ENCODE assay signal across 8 cellular contexts in genomic region chr22:44023404-44024287, GRCh38. TPM values are rescaled to one million over a fixed set of nuclear protein-coding genes. Genes with fewer than 3 reads are reported as not detected.
DNase-seq lines count a peak whose midpoint lies in the region; ATAC-seq, FAIRE-seq and TF ChIP-seq lines count a peak whose summit lies in the region.

No MANE protein-coding gene starts in this region.

- peak overlapping the region; percentile 100 for H3K4me2 ChIP-seq in mammary epithelial cell (ENCODE audit: insufficient read depth, low read depth, low read length)

- no peaks in the 10 kb centered on the region for H3K79me2 ChIP-seq in mammary epithelial cell (ENCODE audit: insufficient read depth, low read length)

- CTCF ChIA-PET in AG04450 (lab: Charles Lee) (no interaction called here), mammary epithelial cell (lab: Charles Lee; ENCODE audit: low non-redundant PET) (interaction anchor here (0.7 kb wide), 1 partner anchor 836 kb away, joined by 6 read pairs; no protein-coding TSS in a partner anchor)

- H3K9me3 ChIP-seq in AG04450 (ENCODE audit: control insufficient read depth, insufficient read depth, low read length) (no peaks in the 10 kb centered on the region; the same call in 1 of the 2 replicates), mammary epithelial cell (replicated peaks; ENCODE audit: insufficient read depth, low read length) (no peaks in the 10 kb centered on the region), kidney (ENCODE audit: control insufficient read depth in 1 of 2, low read length in 2 of 2) (no peaks in the 10 kb centered on the region)

- H3K27me3 ChIP-seq in AG04450 (ENCODE audit: control insufficient read depth, insufficient read depth, low read length), result no peaks in the 10 kb centered on the region
- H3K27me3 ChIP-seq in mammary epithelial cell (ENCODE audit: insufficient read depth, low read length), result no peaks in the 10 kb centered on the region

- in situ Hi-C loops in mammary epithelial cell (cut with MboI; ENCODE audit: low sequenced_read_pairs in 2 of 2), result no loop called here

- H3K4me3 ChIP-seq in AG04450 (ENCODE audit: low read depth, low read length) (peak overlapping the region; percentile 70), mammary epithelial cell (replicated peaks in 1 of 3; ENCODE audit: insufficient read depth in 1 of 3, low read depth in 2 of 3, low read length in 3 of 3) (peak overlapping the region; percentile 59 to 71 (median 60)), kidney (ENCODE audit: low read length in 2 of 2) (peak overlapping the region; percentile 57 to 63)

- H4K20me1 ChIP-seq in mammary epithelial cell (ENCODE audit: insufficient read depth, low read length), result no peaks in the 10 kb centered on the region

- FAIRE-seq in GM18507 (lab: Jason Lieb, UNC) (peak; percentile 59), kidney (lab: Jason Lieb, UNC) (no peak)

- TF ChIP-seq CTCF in AG04450 (IDR thresholded peaks at IDR 0.05; ENCODE audit: low read depth, low read length) (no peak), mammary epithelial cell (conservative IDR thresholded peaks at IDR 0.05 in 1 of 2, IDR thresholded peaks at IDR 0.05 in 1 of 2; ENCODE audit: extremely low read depth in 1 of 2, insufficient read depth in 1 of 2, low read depth in 1 of 2, low read length in 2 of 2) (no peak), kidney (IDR thresholded peaks at IDR 0.05; ENCODE audit: borderline replicate concordance, extremely low read depth, insufficient read depth) (no peak)

- H3K36me3 ChIP-seq in mammary epithelial cell (ENCODE audit: insufficient read depth, low read length), result no peaks in the 10 kb centered on the region
- H3K36me3 ChIP-seq in kidney (ENCODE audit: control insufficient read depth in 1 of 2, insufficient read depth in 2 of 2, low read length in 2 of 2), result no peaks in the 10 kb centered on the region

- dilution Hi-C loops in mammary epithelial cell (cut with HindIII; ENCODE audit: low sequenced_read_pairs), result loop anchor here (5.0 kb wide), 2 partner anchors 51 to 59 kb away; no protein-coding TSS in a partner anchor

- peak overlapping the region; percentile 100 for H2AFZ ChIP-seq in mammary epithelial cell (ENCODE audit: low read depth, low read length)

- ATAC-seq in HG02571 (IDR thresholded peaks at IDR 0.05; ENCODE audit: unreplicated experiment), result no peak
- no peak for ATAC-seq in GM21367 (IDR thresholded peaks at IDR 0.05; ENCODE audit: unreplicated experiment)

- H3K4me1 ChIP-seq in mammary epithelial cell (ENCODE audit: insufficient read depth, low read length) (peaks cover 9% of the 10 kb centered on the region), kidney (ENCODE audit: control insufficient read depth in 1 of 2, insufficient read depth in 1 of 2, low read depth in 1 of 2, low read length in 2 of 2) (peaks cover 0 to 10% of the 10 kb centered on the region in 2 donors)

- DNase-seq in AG04450 (ENCODE audit: low read depth, low spot score), result no peak
- DNase-seq in GM18507 (ENCODE audit: extremely low spot score, insufficient read length, low read depth), result no peak
- peak; percentile 58 for DNase-seq in RKO (ENCODE audit: low spot score)
- peak; percentile 11 for DNase-seq in mammary epithelial cell
- DNase-seq in kidney, result peak; percentile 87
- DNase-seq in stimulated activated CD4-positive, alpha-beta T cell treated with anti-CD3 and anti-CD28 coated beads, Interleukin-4, amount 100 ng/mL, for 1 hour, result peak; percentile 11

- intact Hi-C loops in mammary epithelial cell (cut with micrococcal nuclease) (no loop called here), kidney (cut with DNase I) (no loop called here)

- H3K9ac ChIP-seq in mammary epithelial cell (ENCODE audit: insufficient read depth, low read length) (peak overlapping the region; percentile 12), kidney (ENCODE audit: low read length in 2 of 2) (peak overlapping the region; percentile 37 to 60)

- H3K27ac ChIP-seq in AG04450 (ENCODE audit: low read depth, low read length) (peak overlapping the region; percentile 31), mammary epithelial cell (ENCODE audit: insufficient read depth, low read depth, low read length) (no peak overlapping the region), kidney (ENCODE audit: low read depth in 2 of 2, low read length in 2 of 2) (peak overlapping the region; percentile 67 to 72)

- POLR2A ChIA-PET in AG04450 (lab: Yijun Ruan, JAX), result interaction anchor here (0.6 to 0.7 kb wide), 2 partner anchors 11 to 65 kb away, joined by 3 to 6 read pairs; no protein-coding TSS in a partner anchor

- WGBS in mammary epithelial cell (ENCODE audit: low coverage, missing lambda C conversion rate), result 45% methylated on average over 22 of the region's 54 CpGs

- no TSS peak for BruUV-seq in mammary epithelial cell (replicated peaks; lab: Mats Ljungman, UMichigan)

RNA-seq across cellular contexts. Expression of gene PARVB, which starts 0.5 kb away (rescaled TPM):
- polyA plus RNA-seq in AG04450 (2011; rRNA removed) (49.5 and 56.1 TPM in 2 replicates), mammary epithelial cell (34.3 TPM), kidney (ENCODE audit: insufficient read depth, low read depth, low replicate concordance) (51.1 TPM)
- polyA minus RNA-seq in AG04450 (2011; rRNA and poly(A)+ RNA removed), result 24.5 and 33.9 TPM in 2 replicates
- total RNA-seq in mammary epithelial cell (10 to 100 TPM; 16.2 to 26.3 TPM), kidney (32.9 TPM)
- polyA minus RNA-seq in mammary epithelial cell, result 57.6 TPM

Comparison
In these comparisons a context has a peak if more than half of its experiments do, and no peak if none do; other contexts are left out.
1. DNase-seq: peak in RKO (single experiment), mammary epithelial cell (single experiment), kidney (single experiment) and stimulated activated CD4-positive, alpha-beta T cell treated with anti-CD3 and anti-CD28 coated beads, Interleukin-4, amount 100 ng/mL, for 1 hour (single experiment); none in AG04450 (single experiment) and GM18507 (single experiment).
2. Peak in every context shown above with its lines, with median percentiles within 50 percentile points of each other: H3K4me3 ChIP-seq.